In the genomic region with DNA sequence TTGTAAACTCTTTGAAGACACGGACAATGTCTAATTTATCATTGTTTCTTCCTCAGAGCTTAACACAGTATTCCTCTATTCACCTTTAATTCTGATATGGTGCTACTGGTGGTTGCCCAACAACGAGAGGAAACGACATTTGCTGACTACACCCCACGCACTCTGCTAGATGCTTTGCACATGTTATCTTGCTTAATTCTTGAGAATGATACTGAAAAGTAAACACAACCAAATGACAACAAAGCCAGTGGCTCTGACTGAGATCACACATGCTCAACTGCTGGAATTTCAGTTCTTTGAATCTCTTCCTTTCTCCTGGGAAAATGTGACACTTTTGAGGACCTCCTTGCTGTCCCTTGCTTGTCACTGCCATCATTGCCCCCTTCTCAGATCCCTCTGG, we compare ENCODE assay signal across 21 cellular contexts. TPM values are rescaled to one million over a fixed set of nuclear protein-coding genes. Genes with fewer than 3 reads are reported as not detected.
DNase-seq lines count a peak whose midpoint lies in the region; ATAC-seq and TF ChIP-seq lines count a peak whose summit lies in the region.
"Had no signal": no experiment of that assay in that cellular context is flagged by ENCODE, and none has a peak within 500 bp of the region (broad histone marks: within the 10 kb centered on the region; RNA-seq: fewer than 3 reads in every experiment).

No MANE protein-coding gene starts in this region.

- H3K4me3 Mint-ChIP-seq in neural progenitor cell: no peak overlapping the region
- H3K4me3 Mint-ChIP-seq: activated CD8-positive, alpha-beta T cell treated with anti-CD3 and anti-CD28 coated beads, Interleukin-2, amount 10 ng/mL, durations not matched to agents 7 days and 5 days; activated naive CD8-positive, alpha-beta T cell treated with anti-CD3 and anti-CD28 coated beads, Interleukin-2, amount 10 ng/mL, durations not matched to agents 7 days and 5 days; central memory CD8-positive, alpha-beta T cell; naive thymus-derived CD8-positive, alpha-beta T cell had no signal

- H3K36me3 Mint-ChIP-seq in neural progenitor cell: peaks cover 3% of the 10 kb centered on the region
- H3K36me3 Mint-ChIP-seq: activated naive CD8-positive, alpha-beta T cell treated with anti-CD3 and anti-CD28 coated beads, Interleukin-2, amount 10 ng/mL, durations not matched to agents 7 days and 5 days had no signal

- no peak overlapping the region for H3K4me3 ChIP-seq in AG10803 (ENCODE audit: low read length)
- no peak overlapping the region for H3K4me3 ChIP-seq in SJSA1
- H3K4me3 ChIP-seq in fibroblast of pulmonary artery (replicated peaks; ENCODE audit: low read depth, low read length): no peak overlapping the region
- H3K4me3 ChIP-seq in neural progenitor cell: no peak overlapping the region
- H3K4me3 ChIP-seq: lung had no signal

- no peaks in the 10 kb centered on the region for H4K20me1 ChIP-seq in neural progenitor cell (ENCODE audit: low read depth)

- H3K27ac ChIP-seq in SJSA1: peak overlapping the region; percentile 62
- H3K27ac ChIP-seq in neural progenitor cell: no peak overlapping the region
- H3K27ac ChIP-seq: HL-60 had no signal

- peaks cover 31% of the 10 kb centered on the region for H3K36me3 ChIP-seq in SJSA1
- H3K36me3 ChIP-seq in neural progenitor cell: no peaks in the 10 kb centered on the region

- H3K9ac ChIP-seq in neural progenitor cell: no peak overlapping the region

- no peaks in the 10 kb centered on the region for H3K9me3 ChIP-seq in SJSA1 (replicated peaks)
- H3K9me3 ChIP-seq in neural progenitor cell (ENCODE audit: low read depth): no peaks in the 10 kb centered on the region

- H3K27me3 Mint-ChIP-seq in neural progenitor cell (ENCODE audit: insufficient read depth, low read depth): peaks cover 4% of the 10 kb centered on the region

- H3K79me2 ChIP-seq in neural progenitor cell (ENCODE audit: low read depth): no peaks in the 10 kb centered on the region

- H3K27ac Mint-ChIP-seq in neural progenitor cell: no peak overlapping the region
- H3K27ac Mint-ChIP-seq: activated CD8-positive, alpha-beta T cell treated with anti-CD3 and anti-CD28 coated beads, Interleukin-2, amount 10 ng/mL, durations not matched to agents 7 days and 5 days; activated naive CD8-positive, alpha-beta T cell treated with anti-CD3 and anti-CD28 coated beads, Interleukin-2, amount 10 ng/mL, durations not matched to agents 7 days and 5 days had no signal

- H3K4me2 ChIP-seq in neural progenitor cell: no peak overlapping the region

- peaks cover 11% of the 10 kb centered on the region for H3K9me3 Mint-ChIP-seq in neural progenitor cell
- H3K9me3 Mint-ChIP-seq: activated naive CD8-positive, alpha-beta T cell treated with anti-CD3 and anti-CD28 coated beads, Interleukin-2, amount 10 ng/mL, durations not matched to agents 7 days and 5 days had no signal

- peaks cover 7% of the 10 kb centered on the region for H3K4me1 Mint-ChIP-seq in neural progenitor cell
- H3K4me1 Mint-ChIP-seq: activated naive CD8-positive, alpha-beta T cell treated with anti-CD3 and anti-CD28 coated beads, Interleukin-2, amount 10 ng/mL, durations not matched to agents 7 days and 5 days; central memory CD8-positive, alpha-beta T cell; naive thymus-derived CD8-positive, alpha-beta T cell had no signal

- H2AFZ ChIP-seq in neural progenitor cell (replicated peaks): peak overlapping the region; percentile 96

- ATAC-seq in GM21515 (IDR thresholded peaks at IDR 0.05; ENCODE audit: unreplicated experiment): no peak
- ATAC-seq: activated CD8-positive, alpha-beta T cell treated with anti-CD3 and anti-CD28 coated beads, Interleukin-2, amount 10 ng/mL, durations not matched to agents 7 days and 5 days; naive thymus-derived CD8-positive, alpha-beta T cell had no signal

- H3K4me1 ChIP-seq in SJSA1 (replicated peaks) (peaks cover 44% of the 10 kb centered on the region), neural progenitor cell (peaks cover 4% of the 10 kb centered on the region)

- no peaks in the 10 kb centered on the region for H3K27me3 ChIP-seq in SJSA1 (replicated peaks)
- H3K27me3 ChIP-seq in neural progenitor cell: no peaks in the 10 kb centered on the region

- peak; percentile 67 for DNase-seq in AG10803 (ENCODE audit: low read depth)
- DNase-seq in SJSA1 (ENCODE audit: low read depth in 1 of 2, low spot score in 2 of 2): peak in 1 of 2 experiments; percentile 63
- DNase-seq in fibroblast of pulmonary artery (ENCODE audit: low read depth): peak; percentile 83
- no peak for DNase-seq in neural progenitor cell (ENCODE audit: low spot score)
- DNase-seq in dedifferentiated amniotic fluid mesenchymal stem cell (ENCODE audit: extremely low spot score): no peak
- DNase-seq in stimulated activated CD4-positive, alpha-beta T cell treated with anti-CD3 and anti-CD28 coated beads, Interleukin-4, amount 100 ng/mL, for 24 hours: no peak
- no peak for DNase-seq in HuH-7.5 (ENCODE audit: low spot score)
- DNase-seq: activated CD4-positive, CD25-positive, alpha-beta regulatory T cell; activated CD8-positive, alpha-beta T cell treated with anti-CD3 and anti-CD28 coated beads, Interleukin-2, amount 10 ng/mL, durations not matched to agents 7 days and 5 days; activated naive CD8-positive, alpha-beta T cell treated with anti-CD3 and anti-CD28 coated beads, Interleukin-2, amount 10 ng/mL, durations not matched to agents 7 days and 5 days; naive thymus-derived CD8-positive, alpha-beta T cell; NCI-H1048; NCI-H2081; NCI-H524 treated with DMSO at 0.1 percent for 48 hours; retina; SIG-M5 had no signal

- no peaks in the 10 kb centered on the region for H3F3A ChIP-seq in neural progenitor cell (ENCODE audit: low read depth)

- TF ChIP-seq CTCF in AG10803 (conservative IDR thresholded peaks at IDR 0.05; ENCODE audit: low read length) (no peak), fibroblast of pulmonary artery (IDR thresholded peaks at IDR 0.05; ENCODE audit: low read length, missing control alignments) (no peak), neural progenitor cell (IDR thresholded peaks at IDR 0.05) (no peak)

RNA-seq across cellular contexts. Expression of gene DDAH1, which starts 37.2 kb away (rescaled TPM):
- 97.5 and 108 TPM in 2 replicates for total RNA-seq in SJSA1 (2014; rRNA removed; shearing (Covaris generic))
- total RNA-seq in neural progenitor cell (ENCODE audit: low replicate concordance): 18.9 and 23.1 TPM in 2 replicates
- total RNA-seq: activated naive CD8-positive, alpha-beta T cell treated with anti-CD3 and anti-CD28 coated beads, Interleukin-2, amount 10 ng/mL, durations not matched to agents 7 days and 5 days; naive thymus-derived CD8-positive, alpha-beta T cell; OCI-LY7 had no signal

Comparison
In these comparisons a context has a peak if more than half of its experiments do, and no peak if none do; other contexts are left out.
1. DNase-seq: peak in AG10803 (single experiment) and fibroblast of pulmonary artery (single experiment); none in neural progenitor cell (single experiment), dedifferentiated amniotic fluid mesenchymal stem cell (single experiment), stimulated activated CD4-positive, alpha-beta T cell treated with anti-CD3 and anti-CD28 coated beads, Interleukin-4, amount 100 ng/mL, for 24 hours (single experiment) and HuH-7.5 (single experiment).